8 cellular contexts compared by ENCODE assay signal in genomic region chr12:121399391-121400331, GRCh38. TPM values are rescaled to one million over a fixed set of nuclear protein-coding genes. Genes with fewer than 3 reads are reported as not detected.
DNase-seq lines count a peak whose midpoint lies in the region; ATAC-seq, FAIRE-seq and TF ChIP-seq lines count a peak whose summit lies in the region.

RNF34 (plus strand) TSS chr12:121400118; CDS start chr12:121400213, 95 bp downstream.

- H3K4me1 ChIP-seq in iPS-20b (ENCODE audit: insufficient read depth, low read length) (peaks cover 8% of the 10 kb centered on the region; the same call in 1 of the 2 replicates), small intestine (ENCODE audit: control insufficient read depth in 2 of 2, insufficient read depth in 1 of 2, low read depth in 1 of 2, low read length in 1 of 2) (peaks cover 0 to 3% of the 10 kb centered on the region in 2 donors)

- CTCF ChIA-PET in AG04449 (lab: Yijun Ruan, JAX): interaction anchor here (0.9 to 2.9 kb wide), 4 partner anchors 17 to 67 kb away, joined by 3 to 11 read pairs (median 6); no protein-coding TSS in a partner anchor

- ATAC-seq in GM18907 (IDR thresholded peaks at IDR 0.05; ENCODE audit: unreplicated experiment) (peak; percentile 93), HG03159 (IDR thresholded peaks at IDR 0.05; ENCODE audit: unreplicated experiment) (peak; percentile 91)

- peak within 1 kb of the TSS; percentile 90 for H3K4me3 ChIP-seq in AG04449 (ENCODE audit: low read depth, low read length)
- peak within 1 kb of the TSS; percentile 90 for H3K4me3 ChIP-seq in WI38 (ENCODE audit: low read depth, low read length)
- H3K4me3 ChIP-seq in bronchial epithelial cell (ENCODE audit: low read depth, low read length): peak within 1 kb of the TSS; percentile 93
- peak within 1 kb of the TSS; percentile 87 for H3K4me3 ChIP-seq in iPS-20b (ENCODE audit: low read length)
- H3K4me3 ChIP-seq in small intestine (ENCODE audit: low read depth in 1 of 2, low read length in 2 of 2): peak within 1 kb of the TSS; percentile 89 to 98

- H3K27ac ChIP-seq in iPS-20b (ENCODE audit: low read length) (peak within 1 kb of the TSS; percentile 65), small intestine (ENCODE audit: low read depth in 1 of 2, low read length in 1 of 2) (peak within 1 kb of the TSS; percentile 95 to 98)

- peak; percentile 67 for DNase-seq in AG04449 (ENCODE audit: low read depth, low spot score)
- DNase-seq in NCI-H2227 treated with DMSO at 0.1 percent for 48 hours (lab: John Stamatoyannopoulos, UW): peak; percentile 98
- peak; percentile 93 for DNase-seq in bronchial epithelial cell (ENCODE audit: low read depth)
- DNase-seq in small intestine: peak; percentile 99

- peak within 1 kb of the TSS; percentile 95 for H3K9ac ChIP-seq in iPS-20b (ENCODE audit: low read depth, low read length)

- POLR2A ChIA-PET in AG04449 (lab: Yijun Ruan, JAX): interaction anchor here (0.5 to 3.3 kb wide), 9 partner anchors 8 to 1047 kb away, joined by 3 to 36 read pairs (median 4); partner anchors contain the start of gene ANAPC5

- no peaks in the 10 kb centered on the region for H3K36me3 ChIP-seq in bronchial epithelial cell (ENCODE audit: control insufficient read depth, insufficient read depth, low read length)
- peaks cover 13% of the 10 kb centered on the region for H3K36me3 ChIP-seq in iPS-20b (ENCODE audit: insufficient read depth, low read depth, low read length)
- no peaks in the 10 kb centered on the region for H3K36me3 ChIP-seq in small intestine (ENCODE audit: control insufficient read depth in 2 of 2, insufficient read depth in 2 of 2, low read length in 2 of 2)

- 0% methylated on average over 70 to 77 of the region's 77 CpGs for WGBS in small intestine, 3 donors

- FAIRE-seq in bronchial epithelial cell (lab: Jason Lieb, UNC): no peak
- FAIRE-seq in small intestine (lab: Jason Lieb, UNC): no peak

- TF ChIP-seq CTCF in AG04449 (IDR thresholded peaks at IDR 0.05; ENCODE audit: insufficient read depth, low read length, missing control alignments) (no peak), WI38 (IDR thresholded peaks at IDR 0.05; ENCODE audit: low read depth, low read length) (no peak), bronchial epithelial cell (IDR thresholded peaks at IDR 0.05; ENCODE audit: insufficient read depth, low read length, severe bottlenecking) (no peak)

- H3K27me3 ChIP-seq in bronchial epithelial cell (ENCODE audit: control insufficient read depth, insufficient read depth, low read length): no peaks in the 10 kb centered on the region
- H3K27me3 ChIP-seq in iPS-20b (ENCODE audit: insufficient read depth, low read length): no peaks in the 10 kb centered on the region
- H3K27me3 ChIP-seq in small intestine (ENCODE audit: control insufficient read depth in 2 of 2, insufficient read depth in 2 of 2, low read length in 2 of 2): no peaks in the 10 kb centered on the region

- no peaks in the 10 kb centered on the region for H3K9me3 ChIP-seq in iPS-20b (ENCODE audit: insufficient read depth, low read depth, low read length)
- H3K9me3 ChIP-seq in small intestine (ENCODE audit: control insufficient read depth, low read depth): no peaks in the 10 kb centered on the region

RNA-seq across cellular contexts. Expression of gene RNF34, which starts in this region (rescaled TPM):
- total RNA-seq in bronchial epithelial cell: 49.5 and 144 TPM in 2 replicates
- polyA plus RNA-seq in small intestine: 10 to 100 TPM; 29.7 to 32.4 (median 31.1) TPM

Comparison
In these comparisons a context has a peak if more than half of its experiments do, and no peak if none do; other contexts are left out.
1. Peak in every context shown above with its lines: DNase-seq, ATAC-seq, H3K4me3 ChIP-seq and H3K27ac ChIP-seq.